Comparison of ENCODE assay signal across 18 cellular contexts in the genomic region with DNA sequence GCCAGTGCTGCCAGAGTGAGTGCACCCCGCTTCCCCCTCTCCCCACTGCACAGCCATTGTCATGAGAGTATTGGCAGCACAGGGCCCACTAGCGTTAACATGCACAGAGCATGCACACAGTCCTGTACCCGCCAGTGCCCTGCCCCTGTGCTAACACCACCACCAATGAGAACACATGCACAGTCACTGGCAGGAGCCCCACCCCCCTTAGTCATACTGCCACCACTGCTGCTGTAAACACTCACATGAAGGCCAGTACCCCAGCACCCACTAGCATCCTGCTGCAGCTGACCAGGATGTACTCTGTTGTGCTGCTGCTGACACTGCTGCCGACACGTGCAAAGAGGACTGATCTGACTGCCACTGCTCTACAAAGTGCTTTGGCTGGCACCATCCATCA. TPM values are rescaled to one million over a fixed set of nuclear protein-coding genes. Genes with fewer than 3 reads are reported as not detected.
DNase-seq lines count a peak whose midpoint lies in the region; ATAC-seq and TF ChIP-seq lines count a peak whose summit lies in the region.
"Had no signal": no experiment of that assay in that cellular context is flagged by ENCODE, and none has a peak within 500 bp of the region (broad histone marks: within the 10 kb centered on the region; RNA-seq: fewer than 3 reads in every experiment).

No MANE protein-coding gene starts in this region.

- no peak overlapping the region for H2AFZ ChIP-seq in smooth muscle cell (ENCODE audit: low read depth)

- H3K79me2 ChIP-seq in smooth muscle cell (ENCODE audit: low read depth) = no peaks in the 10 kb centered on the region

- no peaks in the 10 kb centered on the region for H3K27me3 ChIP-seq in upper lobe of right lung
- H3K27me3 ChIP-seq in smooth muscle cell (ENCODE audit: low read depth) = no peaks in the 10 kb centered on the region
- H3K27me3 ChIP-seq: adrenal gland, thyroid gland had no signal

- no peaks in the 10 kb centered on the region for H3K4me1 ChIP-seq in upper lobe of right lung
- no peaks in the 10 kb centered on the region for H3K4me1 ChIP-seq in smooth muscle cell (ENCODE audit: low read depth)
- H3K4me1 ChIP-seq: adrenal gland, thyroid gland had no signal

- H3K9ac ChIP-seq in smooth muscle cell (ENCODE audit: low read depth) = no peak overlapping the region

- no peaks in the 10 kb centered on the region for H3K9me3 ChIP-seq in upper lobe of right lung
- no peaks in the 10 kb centered on the region for H3K9me3 ChIP-seq in smooth muscle cell (replicated peaks; ENCODE audit: low read depth)
- H3K9me3 ChIP-seq: adrenal gland, thyroid gland had no signal

- no peaks in the 10 kb centered on the region for H3F3A ChIP-seq in smooth muscle cell (ENCODE audit: low read depth)

- H3K27ac ChIP-seq in upper lobe of right lung (no peak overlapping the region), smooth muscle cell (ENCODE audit: low read depth) (no peak overlapping the region)
- H3K27ac ChIP-seq: adrenal gland, thyroid gland had no signal

- H3K4me3 ChIP-seq in epithelial cell of esophagus (ENCODE audit: low read length) (no peak overlapping the region), upper lobe of right lung (no peak overlapping the region), smooth muscle cell (no peak overlapping the region)
- H3K4me3 ChIP-seq: adrenal gland, thyroid gland had no signal

- ATAC-seq in upper lobe of right lung (peak; percentile 36), HG03095 (IDR thresholded peaks at IDR 0.05; ENCODE audit: unreplicated experiment) (no peak)

- 94% methylated on average over 5 of the region's 5 CpGs for WGBS in smooth muscle cell (ENCODE audit: low lambda C conversion rate)

- TF ChIP-seq CTCF in epithelial cell of esophagus (IDR thresholded peaks at IDR 0.05; ENCODE audit: insufficient read depth, low read depth, low read length, missing control alignments) (no peak), upper lobe of right lung (IDR thresholded peaks at IDR 0.05) (no peak), smooth muscle cell (IDR thresholded peaks at IDR 0.05; ENCODE audit: borderline replicate concordance, insufficient read depth, poor library complexity, severe bottlenecking) (no peak)

- H3K4me2 ChIP-seq in smooth muscle cell = no peak overlapping the region

- intact Hi-C loops in upper lobe of right lung (cut with DNase I) = no loop called here

- H3K36me3 ChIP-seq in upper lobe of right lung (no peaks in the 10 kb centered on the region), smooth muscle cell (ENCODE audit: low read depth) (no peaks in the 10 kb centered on the region)
- H3K36me3 ChIP-seq: adrenal gland, thyroid gland had no signal

- no peaks in the 10 kb centered on the region for H4K20me1 ChIP-seq in smooth muscle cell (ENCODE audit: low read depth)

- peak; percentile 12 for DNase-seq in stimulated activated CD4-positive, alpha-beta T cell treated with anti-CD3 and anti-CD28 coated beads, Interleukin-1b, Interleukin-23, amount 100 ng/mL, for 48 hours
- DNase-seq in stimulated activated CD4-positive, alpha-beta T cell treated with anti-CD3 and anti-CD28 coated beads, Interleukin-15, amount 100 ng/mL, for 24 hours = no peak
- DNase-seq in M059J (ENCODE audit: low read depth) (peak; percentile 65), epithelial cell of esophagus (ENCODE audit: low read depth) (peak; percentile 59), upper lobe of right lung (no peak), DMS53 treated with DMSO at 0.1 percent for 48 hours (lab: John Stamatoyannopoulos, UW; ENCODE audit: unreplicated experiment) (no peak), smooth muscle cell (lab: John Stamatoyannopoulos, UW; ENCODE audit: unreplicated experiment) (no peak)
- DNase-seq: activated CD4-positive, alpha-beta T cell treated with anti-CD3 and anti-CD28 coated beads for 1 hour; activated T-cell treated with anti-CD3 and anti-CD28 coated beads, Interleukin-2, amount 50 U/mL, for 48 hours; effector memory CD4-positive, alpha-beta T cell; hypothalamus; KBM-7; NCI-H1436 treated with DMSO at 0.1 percent for 48 hours; NCI-H446; stimulated activated CD4-positive, alpha-beta T cell treated with anti-CD3 and anti-CD28 coated beads, Interleukin-4, amount 100 ng/mL, for 4 hours; thyroid gland had no signal

RNA-seq across cellular contexts. Expression of gene RANBP6, which starts 19.5 kb away (rescaled TPM):
- total RNA-seq in M059J (2014; rRNA removed; shearing (Covaris generic)) = 33.1 and 39.2 TPM in 2 replicates
- total RNA-seq in upper lobe of right lung (14.8 TPM), smooth muscle cell (41.9 and 51.9 TPM in 2 replicates)
- 14.1 and 20.5 TPM in 2 replicates for polyA plus RNA-seq in smooth muscle cell

Comparison
In these comparisons a context has a peak if more than half of its experiments do, and no peak if none do; other contexts are left out.
1. DNase-seq: peak in stimulated activated CD4-positive, alpha-beta T cell treated with anti-CD3 and anti-CD28 coated beads, Interleukin-1b, Interleukin-23, amount 100 ng/mL, for 48 hours (single experiment), M059J (single experiment) and epithelial cell of esophagus (single experiment); none in stimulated activated CD4-positive, alpha-beta T cell treated with anti-CD3 and anti-CD28 coated beads, Interleukin-15, amount 100 ng/mL, for 24 hours (single experiment), upper lobe of right lung (single experiment), DMS53 treated with DMSO at 0.1 percent for 48 hours (single experiment) and smooth muscle cell (single experiment).